Comparison of ENCODE assay signal across 23 cellular contexts in the genomic region with DNA sequence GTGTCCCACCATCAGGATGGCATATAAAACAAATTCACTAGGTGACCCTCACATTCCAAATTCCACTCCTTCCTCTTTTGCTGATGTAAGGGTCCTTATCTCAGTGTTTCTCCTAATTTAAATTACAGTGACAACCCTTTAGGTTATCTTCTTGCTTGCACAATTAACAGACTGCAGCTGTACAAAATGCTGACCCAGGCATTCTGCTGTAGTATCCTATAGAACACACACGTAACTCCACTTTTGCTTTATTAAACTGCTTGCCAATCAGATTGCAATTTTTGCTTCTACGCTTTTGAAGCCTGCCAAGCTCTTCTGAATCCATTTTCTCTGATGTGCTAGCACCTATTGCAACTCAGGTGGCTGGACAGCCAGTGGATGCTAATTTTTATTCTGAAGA.
DNase-seq lines count a peak whose midpoint lies in the region; ATAC-seq, FAIRE-seq and TF ChIP-seq lines count a peak whose summit lies in the region.
"Had no signal": no experiment of that assay in that cellular context is flagged by ENCODE, and none has a peak within 500 bp of the region (broad histone marks: within the 10 kb centered on the region; RNA-seq: fewer than 3 reads in every experiment).

No MANE protein-coding gene starts in this region.

- H3K79me1 ChIP-seq in IMR-90 (ENCODE audit: low read depth in 1 of 2, low read length in 2 of 2), result no peaks in the 10 kb centered on the region
- H3K79me1 ChIP-seq in H1 (ENCODE audit: low read depth, low read length), result no peaks in the 10 kb centered on the region

- H3K36me3 ChIP-seq in IMR-90 (ENCODE audit: control insufficient read depth, insufficient read depth, low read length) (no peaks in the 10 kb centered on the region), H1 (ENCODE audit: control insufficient read depth in 2 of 4, insufficient read depth in 4 of 4, low read length in 3 of 4) (no peaks in the 10 kb centered on the region)
- H3K36me3 ChIP-seq: BE2C; BLaER1 treated with 17β-estradiol and CSF1 and Interleukin-3, amounts not matched to agents 10 nM and 100 nM; HAP-1 had no signal

- H2BK20ac ChIP-seq in IMR-90 (ENCODE audit: low read depth, low read length), result no peak overlapping the region
- H2BK20ac ChIP-seq in H1 (ENCODE audit: low read length), result no peak overlapping the region

- POLR2A ChIA-PET in A549 (lab: Yijun Ruan, JAX), result no interaction called here
- POLR2A ChIA-PET in IMR-90 (lab: Charles Lee; ENCODE audit: unreplicated experiment), result no interaction called here
- POLR2A ChIA-PET in H1 (lab: Charles Lee; ENCODE audit: partially characterized antibody), result no interaction called here

- no peak overlapping the region for H4K5ac ChIP-seq in IMR-90 (ENCODE audit: low read depth, low read length)
- no peak overlapping the region for H4K5ac ChIP-seq in H1 (ENCODE audit: insufficient read length, low read depth, low read length)

- no peak overlapping the region for H3K27ac ChIP-seq in A549
- H3K27ac ChIP-seq in IMR-90 (ENCODE audit: insufficient read depth, low read length), result no peak overlapping the region
- H3K27ac ChIP-seq in H1 (ENCODE audit: low read depth, low read length), result no peak overlapping the region
- H3K27ac ChIP-seq: BLaER1 treated with 17β-estradiol and CSF1 and Interleukin-3, amounts not matched to agents 10 nM and 100 nM had no signal

- no peaks in the 10 kb centered on the region for H3K9me1 ChIP-seq in IMR-90 (ENCODE audit: insufficient read depth, low read length)

- H2BK15ac ChIP-seq in IMR-90 (ENCODE audit: low read depth, low read length) (no peak overlapping the region), H1 (ENCODE audit: low read length) (no peak overlapping the region)

- dilution Hi-C loops in IMR-90 (cut with HindIII; ENCODE audit: low sequenced_read_pairs, unreplicated experiment), result no loop called here

- no peak overlapping the region for H2AK5ac ChIP-seq in IMR-90 (ENCODE audit: low read depth, low read length)
- H2AK5ac ChIP-seq in H1 (ENCODE audit: low read depth, low read length), result no peak overlapping the region

- no TSS peak for BruUV-seq in IMR-90 (replicated peaks; lab: Mats Ljungman, UMichigan)

- H3K23ac ChIP-seq in IMR-90 (ENCODE audit: low read depth, low read length) (no peak overlapping the region), H1 (ENCODE audit: insufficient read length) (no peak overlapping the region)

- no peak overlapping the region for H3K4ac ChIP-seq in IMR-90 (ENCODE audit: low read depth, low read length)
- H3K4ac ChIP-seq in H1 (replicated peaks; ENCODE audit: insufficient read length, low read depth, low read length), result no peak overlapping the region

- no peak for FAIRE-seq in A549 (lab: Jason Lieb, UNC)
- no peak for FAIRE-seq in H1 (lab: Jason Lieb, UNC)
- FAIRE-seq: A204.1, D721Med, GM12891, H54 had no signal

- no peak overlapping the region for H3K14ac ChIP-seq in IMR-90 (replicated peaks; ENCODE audit: low read depth, low read length)
- H3K14ac ChIP-seq in H1 (ENCODE audit: insufficient read length), result no peak overlapping the region

- H3K27me3 ChIP-seq in IMR-90 (ENCODE audit: control insufficient read depth, insufficient read depth, low read length), result no peaks in the 10 kb centered on the region; the same call in 1 of the 2 replicates
- no peaks in the 10 kb centered on the region for H3K27me3 ChIP-seq in H1 (replicated peaks in 1 of 4; ENCODE audit: control insufficient read depth in 3 of 4, extremely low read depth in 1 of 4, insufficient read depth in 3 of 4, low read length in 3 of 4)
- H3K27me3 ChIP-seq: BE2C; BLaER1 treated with 17β-estradiol and CSF1 and Interleukin-3, amounts not matched to agents 10 nM and 100 nM had no signal

- H4K20me1 ChIP-seq in IMR-90 (ENCODE audit: insufficient read depth, low read length) (no peaks in the 10 kb centered on the region), H1 (replicated peaks in 1 of 2; ENCODE audit: control insufficient read depth in 1 of 2, insufficient read depth in 2 of 2, low read length in 2 of 2) (no peaks in the 10 kb centered on the region)
- H4K20me1 ChIP-seq: BLaER1 treated with 17β-estradiol and CSF1 and Interleukin-3, amounts not matched to agents 10 nM and 100 nM had no signal

- H3K23me2 ChIP-seq in H1 (ENCODE audit: low read depth, low read length), result no peaks in the 10 kb centered on the region

- H3K56ac ChIP-seq in IMR-90 (ENCODE audit: extremely low read depth, insufficient read depth, low read length), result no peak overlapping the region
- no peak overlapping the region for H3K56ac ChIP-seq in H1 (replicated peaks; ENCODE audit: insufficient read length, low read depth, low read length)

- intact Hi-C loops in IMR-90 (cut with micrococcal nuclease), result no loop called here

- in situ Hi-C loops in IMR-90 (cut with MboI; ENCODE audit: low sequenced_read_pairs), result no loop called here

- no peak for TF ChIP-seq EP300 in A549 (IDR thresholded peaks at IDR 0.05)
- no peak for TF ChIP-seq EP300 in H1 (IDR thresholded peaks at IDR 0.05; ENCODE audit: borderline replicate concordance in 1 of 2, low read depth in 2 of 2, low read length in 2 of 2)

- no peak for TF ChIP-seq CTCF in A549 (IDR thresholded peaks at IDR 0.05)
- TF ChIP-seq CTCF in IMR-90 (conservative IDR thresholded peaks at IDR 0.05; ENCODE audit: low read depth, low read length), result no peak
- TF ChIP-seq CTCF in H1 (IDR thresholded peaks at IDR 0.05; ENCODE audit: control extremely low read depth in 1 of 3, insufficient read depth in 1 of 3, low read depth in 1 of 3, low read length in 3 of 3), result no peak

- H3K4me3 ChIP-seq in A549, result no peak overlapping the region
- no peak overlapping the region for H3K4me3 ChIP-seq in IMR-90 (ENCODE audit: insufficient read depth, low read depth, low read length)
- no peak overlapping the region for H3K4me3 ChIP-seq in H1 (ENCODE audit: extremely low read depth in 1 of 4, insufficient read depth in 2 of 4, low read depth in 3 of 4, low read length in 4 of 4)
- H3K4me3 ChIP-seq: BLaER1 treated with 17β-estradiol and CSF1 and Interleukin-3, amounts not matched to agents 10 nM and 100 nM; GM23338; HAP-1 had no signal

- no peak overlapping the region for H3K4me2 ChIP-seq in A549
- no peak overlapping the region for H3K4me2 ChIP-seq in IMR-90 (ENCODE audit: low read depth, low read length)
- no peak overlapping the region for H3K4me2 ChIP-seq in H1 (ENCODE audit: insufficient read depth in 1 of 2, low read depth in 2 of 2, low read length in 2 of 2)
- H3K4me2 ChIP-seq: BLaER1 treated with 17β-estradiol and CSF1 and Interleukin-3, amounts not matched to agents 10 nM and 100 nM; GM23338 had no signal

- ATAC-seq in A549 (no peak), IMR-90 (ENCODE audit: low read depth) (no peak), GM18517 (IDR thresholded peaks at IDR 0.05; ENCODE audit: unreplicated experiment) (no peak), GM18867 (IDR thresholded peaks at IDR 0.05; ENCODE audit: unreplicated experiment) (no peak), HG02678 (IDR thresholded peaks at IDR 0.05; ENCODE audit: unreplicated experiment) (no peak)
- ATAC-seq: GM23338 had no signal

- H3K9ac ChIP-seq in IMR-90 (ENCODE audit: low read depth, low read length), result no peak overlapping the region
- no peak overlapping the region for H3K9ac ChIP-seq in H1 (replicated peaks in 1 of 4; ENCODE audit: extremely low read depth in 1 of 4, low read depth in 3 of 4, low read length in 3 of 4)
- H3K9ac ChIP-seq: BLaER1 treated with 17β-estradiol and CSF1 and Interleukin-3, amounts not matched to agents 10 nM and 100 nM had no signal

- no peak overlapping the region for H2AK9ac ChIP-seq in IMR-90 (replicated peaks; ENCODE audit: low read depth, low read length, poor library complexity)

- no peaks in the 10 kb centered on the region for H3K79me2 ChIP-seq in H1 (ENCODE audit: control insufficient read depth in 1 of 2, insufficient read depth in 2 of 2, low read length in 2 of 2)

- DNase-seq in A549 (ENCODE audit: low read depth in 1 of 2, low spot score in 1 of 2) (no peak), IMR-90 (no peak), H1 (ENCODE audit: low read depth in 1 of 2, low spot score in 2 of 2) (no peak)
- DNase-seq: ACHN; AML-193; BE2C; CD4-positive, alpha-beta T cell; CD8-positive, alpha-beta memory T cell; DMS 273 treated with DMSO at 0.1 percent for 48 hours; DMS53; DMS79 treated with DMSO at 0.1 percent for 48 hours; GF-D8; HFFc6 had no signal

- H2BK120ac ChIP-seq in IMR-90 (ENCODE audit: low read depth, low read length) (no peak overlapping the region), H1 (replicated peaks; ENCODE audit: low read depth, low read length) (no peak overlapping the region)

- TF ChIP-seq POLR2A in A549 (IDR thresholded peaks at IDR 0.05; ENCODE audit: low read length) (no peak), IMR-90 (IDR thresholded peaks at IDR 0.05; ENCODE audit: low read depth, low read length) (no peak), H1 (IDR thresholded peaks at IDR 0.05; ENCODE audit: control extremely low read depth in 1 of 2, low read depth in 2 of 2, low read length in 2 of 2) (no peak)

- H4K91ac ChIP-seq in IMR-90 (ENCODE audit: insufficient read depth, low read depth, low read length) (no peak overlapping the region), H1 (replicated peaks; ENCODE audit: insufficient read length, low read length) (no peak overlapping the region)

- no peaks in the 10 kb centered on the region for H3K9me3 ChIP-seq in A549
- no peaks in the 10 kb centered on the region for H3K9me3 ChIP-seq in IMR-90 (ENCODE audit: control insufficient read depth, insufficient read depth, low read length)
- H3K9me3 ChIP-seq in H1 (ENCODE audit: insufficient read depth in 2 of 2, low read depth in 1 of 2, low read length in 1 of 2), result no peaks in the 10 kb centered on the region
- H3K9me3 ChIP-seq: BE2C; BLaER1 treated with 17β-estradiol and CSF1 and Interleukin-3, amounts not matched to agents 10 nM and 100 nM; HAP-1 had no signal

- H2AFZ ChIP-seq in IMR-90 (replicated peaks; ENCODE audit: low read length, poor library complexity), result no peak overlapping the region
- H2AFZ ChIP-seq in H1 (ENCODE audit: low read length), result no peak overlapping the region
- H2AFZ ChIP-seq: GM23338 had no signal

- TF ChIP-seq RAD21 in A549 (conservative IDR thresholded peaks at IDR 0.05 in 1 of 2, IDR thresholded peaks at IDR 0.05 in 1 of 2), result no peak
- no peak for TF ChIP-seq RAD21 in IMR-90 (IDR thresholded peaks at IDR 0.05; ENCODE audit: low read length)
- TF ChIP-seq RAD21 in H1 (IDR thresholded peaks at IDR 0.05 in 1 of 2, conservative IDR thresholded peaks at IDR 0.05 in 1 of 2; ENCODE audit: low read depth in 2 of 2, low read length in 2 of 2), result no peak

- no peak overlapping the region for H4K8ac ChIP-seq in IMR-90 (ENCODE audit: low read depth in 2 of 2, low read length in 2 of 2)
- no peak overlapping the region for H4K8ac ChIP-seq in H1 (ENCODE audit: extremely low read depth, insufficient read depth, low read length)

- H3K4me1 ChIP-seq in A549 (peaks cover 19% of the 10 kb centered on the region; the same call in 2 of the 3 replicates), IMR-90 (ENCODE audit: control insufficient read depth, insufficient read depth, low read length) (no peaks in the 10 kb centered on the region), H1 (replicated peaks in 1 of 4; ENCODE audit: control insufficient read depth in 3 of 4, insufficient read depth in 4 of 4, low read length in 3 of 4) (no peaks in the 10 kb centered on the region)
- H3K4me1 ChIP-seq: BE2C; BLaER1 treated with 17β-estradiol and CSF1 and Interleukin-3, amounts not matched to agents 10 nM and 100 nM; HAP-1 had no signal

- CTCF ChIA-PET in A549 (lab: Yijun Ruan, JAX) (no interaction called here), IMR-90 (lab: Yijun Ruan, JAX) (no interaction called here), H1 (lab: Charles Lee; ENCODE audit: partially characterized antibody) (no interaction called here)

- H3K18ac ChIP-seq in IMR-90 (ENCODE audit: low read depth, low read length) (no peak overlapping the region), H1 (ENCODE audit: extremely low read depth, low read length) (no peak overlapping the region)

- WGBS in A549 (ENCODE audit: missing lambda C conversion rate), result 86% methylated on average over 2 of the region's 2 CpGs
- no CpG with 5 or more reads among the region's 2 CpGs for WGBS in IMR-90 (ENCODE audit: extremely low coverage in 2 of 2, insufficient read length in 1 of 2), 2 experiments
- 84% methylated on average over 2 of the region's 2 CpGs; no CpG with 5 or more reads in 1 of the 2 experiments for WGBS in H1 (ENCODE audit: extremely low coverage in 1 of 2, insufficient coverage in 1 of 2, insufficient read length in 1 of 2, insufficient replicate concordance in 2 of 2, low coverage in 1 of 2, low lambda C conversion rate in 2 of 2, missing lambda C conversion rate in 1 of 2), 2 experiments

- H2BK5ac ChIP-seq in IMR-90 (ENCODE audit: low read depth, low read length, poor library complexity, severe bottlenecking), result no peak overlapping the region
- H2BK5ac ChIP-seq in H1 (ENCODE audit: low read depth, low read length), result no peak overlapping the region

- H2BK12ac ChIP-seq in H1 (ENCODE audit: low read depth, low read length), result no peak overlapping the region
